1 cellular context compared by ENCODE assay signal in the genomic region with DNA sequence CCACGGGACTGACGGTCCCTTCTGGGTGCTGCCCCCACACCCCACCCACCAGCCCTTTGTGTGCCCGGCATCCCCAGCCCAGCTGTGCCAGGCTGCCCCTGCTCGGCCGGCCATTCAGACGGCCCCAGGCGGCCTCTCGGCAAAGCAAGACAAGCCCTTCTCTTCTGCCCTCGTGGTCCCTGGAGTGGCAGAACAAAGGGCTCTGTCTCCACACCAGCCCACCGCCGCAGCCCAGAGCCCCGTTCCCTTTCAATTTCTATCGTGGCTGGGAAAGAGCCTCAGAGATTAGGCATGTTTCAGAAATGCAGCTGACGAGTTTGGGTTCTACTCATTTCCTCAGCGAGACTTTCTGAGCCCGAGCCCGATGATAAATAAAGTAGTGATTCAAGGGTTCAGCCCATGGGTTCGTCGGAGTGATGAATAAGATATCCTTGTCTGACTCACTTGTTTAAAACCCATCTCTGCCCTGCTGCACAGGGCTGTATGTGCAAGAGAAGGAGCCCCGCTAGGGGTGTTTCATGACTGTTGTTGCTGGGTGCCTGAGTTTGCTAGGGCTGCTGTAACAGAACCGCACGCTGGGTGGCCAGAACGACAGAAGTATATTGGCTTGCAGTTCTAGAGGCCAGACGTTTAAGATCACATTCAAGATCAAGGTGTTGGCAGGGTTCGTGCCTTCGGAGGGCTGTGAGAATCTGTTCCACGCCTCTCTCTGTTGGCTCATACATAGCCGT.
TF ChIP-seq lines count a peak whose summit lies in the region.

No MANE protein-coding gene starts in this region.

TF ChIP-seq in HepG2, 621 proteins besides CTCF, POLR2A, EP300 and RAD21 (continued from another document and continues in another):
- TF ChIP-seq, protein P1, sequence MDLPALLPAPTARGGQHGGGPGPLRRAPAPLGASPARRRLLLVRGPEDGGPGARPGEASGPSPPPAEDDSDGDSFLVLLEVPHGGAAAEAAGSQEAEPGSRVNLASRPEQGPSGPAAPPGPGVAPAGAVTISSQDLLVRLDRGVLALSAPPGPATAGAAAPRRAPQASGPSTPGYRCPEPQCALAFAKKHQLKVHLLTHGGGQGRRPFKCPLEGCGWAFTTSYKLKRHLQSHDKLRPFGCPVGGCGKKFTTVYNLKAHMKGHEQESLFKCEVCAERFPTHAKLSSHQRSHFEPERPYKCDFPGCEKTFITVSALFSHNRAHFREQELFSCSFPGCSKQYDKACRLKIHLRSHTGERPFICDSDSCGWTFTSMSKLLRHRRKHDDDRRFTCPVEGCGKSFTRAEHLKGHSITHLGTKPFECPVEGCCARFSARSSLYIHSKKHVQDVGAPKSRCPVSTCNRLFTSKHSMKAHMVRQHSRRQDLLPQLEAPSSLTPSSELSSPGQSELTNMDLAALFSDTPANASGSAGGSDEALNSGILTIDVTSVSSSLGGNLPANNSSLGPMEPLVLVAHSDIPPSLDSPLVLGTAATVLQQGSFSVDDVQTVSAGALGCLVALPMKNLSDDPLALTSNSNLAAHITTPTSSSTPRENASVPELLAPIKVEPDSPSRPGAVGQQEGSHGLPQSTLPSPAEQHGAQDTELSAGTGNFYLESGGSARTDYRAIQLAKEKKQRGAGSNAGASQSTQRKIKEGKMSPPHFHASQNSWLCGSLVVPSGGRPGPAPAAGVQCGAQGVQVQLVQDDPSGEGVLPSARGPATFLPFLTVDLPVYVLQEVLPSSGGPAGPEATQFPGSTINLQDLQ (CRISPR knock-in tag; IDR thresholded peaks at IDR 0.05) = 0 out of 2 replicates have a peak, but pooled peaks have one; percentile 47
- TF ChIP-seq ATF3 (CRISPR knock-in tag; IDR thresholded peaks at IDR 0.05) (no peak), ZNF253 (CRISPR knock-in tag; IDR thresholded peaks at IDR 0.05; ENCODE audit: borderline replicate concordance) (0 out of 2 replicates have a peak, but pooled peaks have one; percentile 43), ZFP36L2 (CRISPR knock-in tag; IDR thresholded peaks at IDR 0.05) (no peak), IKZF1 (IDR thresholded peaks at IDR 0.05) (no peak), ARID5B (CRISPR knock-in tag; IDR thresholded peaks at IDR 0.05) (0 out of 2 replicates have a peak, but pooled peaks have one; percentile 29), ZNF12 (CRISPR knock-in tag; IDR thresholded peaks at IDR 0.05) (peak; percentile 94), BRD4 (CRISPR knock-in tag; IDR thresholded peaks at IDR 0.05) (no peak), SMAD9 (CRISPR knock-in tag; IDR thresholded peaks at IDR 0.05) (no peak), ATF1 (CRISPR knock-in tag; IDR thresholded peaks at IDR 0.05) (no peak), AGO2 (optimal IDR thresholded peaks at IDR 0.05; ENCODE audit: low read depth, low read length) (peak; percentile 31), CEBPG (CRISPR knock-in tag; IDR thresholded peaks at IDR 0.05) (0 out of 2 replicates have a peak, but pooled peaks have one; percentile 5), ATRX (CRISPR knock-in tag; IDR thresholded peaks at IDR 0.05; ENCODE audit: borderline replicate concordance) (no peak), CSRNP2 (CRISPR knock-in tag; conservative IDR thresholded peaks at IDR 0.05; ENCODE audit: low read depth) (no peak), HNRNPK (IDR thresholded peaks at IDR 0.05; ENCODE audit: low read depth, low read length, poor library complexity, severe bottlenecking) (no peak), ZNF83 (CRISPR knock-in tag; IDR thresholded peaks at IDR 0.05; ENCODE audit: borderline replicate concordance) (no peak), EHMT2 (IDR thresholded peaks at IDR 0.05; ENCODE audit: borderline replicate concordance, low read depth, low read length) (no peak), ZNF556 (CRISPR knock-in tag; IDR thresholded peaks at IDR 0.05; ENCODE audit: borderline replicate concordance) (0 out of 2 replicates have a peak, but pooled peaks have one; percentile 35), MIXL1 (CRISPR knock-in tag; IDR thresholded peaks at IDR 0.05) (no peak), IRF2 (CRISPR knock-in tag; IDR thresholded peaks at IDR 0.05) (0 out of 2 replicates have a peak, but pooled peaks have one; percentile 39), ONECUT2 (CRISPR knock-in tag; IDR thresholded peaks at IDR 0.05) (no peak), HNRNPL (IDR thresholded peaks at IDR 0.05; ENCODE audit: low read depth, low read length) (peak; percentile 91), RARA (CRISPR knock-in tag; IDR thresholded peaks at IDR 0.05) (peak; percentile 51; the same call in 1 of the 2 replicates), CHCHD3 (CRISPR knock-in tag; IDR thresholded peaks at IDR 0.05) (no peak), XRCC5 (optimal IDR thresholded peaks at IDR 0.05; ENCODE audit: low read length) (peak; percentile 86), ZNF781 (CRISPR knock-in tag; IDR thresholded peaks at IDR 0.05; ENCODE audit: borderline replicate concordance, not compliant biosample characterization) (no peak), SIN3A (IDR thresholded peaks at IDR 0.05; ENCODE audit: borderline replicate concordance, low read depth, low read length) (peak; percentile 49; the same call in 1 of the 2 replicates), TBL1XR1 (IDR thresholded peaks at IDR 0.05; ENCODE audit: borderline replicate concordance, low read length, partially characterized antibody) (peak; percentile 45), HNF4G (IDR thresholded peaks at IDR 0.05; ENCODE audit: borderline replicate concordance, low read depth, low read length) (no peak), HNF4G (CRISPR knock-in tag; IDR thresholded peaks at IDR 0.05; ENCODE audit: borderline replicate concordance, low read depth) (no peak), ZSCAN22 (CRISPR knock-in tag; IDR thresholded peaks at IDR 0.05) (no peak), ERF (CRISPR knock-in tag; IDR thresholded peaks at IDR 0.05) (0 out of 2 replicates have a peak, but pooled peaks have one; percentile 23), NR2F2 (IDR thresholded peaks at IDR 0.05; ENCODE audit: borderline replicate concordance, low read depth) (no peak), HOXA9 (CRISPR knock-in tag; IDR thresholded peaks at IDR 0.05; ENCODE audit: borderline replicate concordance) (no peak), NR2F6 (IDR thresholded peaks at IDR 0.05) (no peak), NR2F6 (CRISPR knock-in tag; IDR thresholded peaks at IDR 0.05) (peak; percentile 7; the same call in 1 of the 2 replicates), CC2D1A (CRISPR knock-in tag; IDR thresholded peaks at IDR 0.05) (no peak), HCFC1 (IDR thresholded peaks at IDR 0.05; ENCODE audit: low read depth, low read length) (no peak), ZFP1 (CRISPR knock-in tag; IDR thresholded peaks at IDR 0.05) (no peak), YY1 (IDR thresholded peaks at IDR 0.05; ENCODE audit: insufficient read depth, insufficient replicate concordance, low read depth, low read length) (peak; percentile 13), SAP130 (CRISPR knock-in tag; IDR thresholded peaks at IDR 0.05; ENCODE audit: low read depth) (peak; percentile 64), ZNF737 (CRISPR knock-in tag; IDR thresholded peaks at IDR 0.05; ENCODE audit: borderline replicate concordance) (no peak), SNAI1 (CRISPR knock-in tag; IDR thresholded peaks at IDR 0.05; ENCODE audit: borderline replicate concordance) (no peak), ASH2L (IDR thresholded peaks at IDR 0.05; ENCODE audit: insufficient read length, low read depth, low read length) (peak; percentile 52), POLR2G (IDR thresholded peaks at IDR 0.05; ENCODE audit: low read depth, low read length) (0 out of 2 replicates have a peak, but pooled peaks have one; percentile 44), DNMT1 (CRISPR knock-in tag; IDR thresholded peaks at IDR 0.05) (no peak), ZNF740 (CRISPR knock-in tag; IDR thresholded peaks at IDR 0.05) (no peak), HHEX (CRISPR knock-in tag; IDR thresholded peaks at IDR 0.05) (no peak)
- TF ChIP-seq, protein P2, sequence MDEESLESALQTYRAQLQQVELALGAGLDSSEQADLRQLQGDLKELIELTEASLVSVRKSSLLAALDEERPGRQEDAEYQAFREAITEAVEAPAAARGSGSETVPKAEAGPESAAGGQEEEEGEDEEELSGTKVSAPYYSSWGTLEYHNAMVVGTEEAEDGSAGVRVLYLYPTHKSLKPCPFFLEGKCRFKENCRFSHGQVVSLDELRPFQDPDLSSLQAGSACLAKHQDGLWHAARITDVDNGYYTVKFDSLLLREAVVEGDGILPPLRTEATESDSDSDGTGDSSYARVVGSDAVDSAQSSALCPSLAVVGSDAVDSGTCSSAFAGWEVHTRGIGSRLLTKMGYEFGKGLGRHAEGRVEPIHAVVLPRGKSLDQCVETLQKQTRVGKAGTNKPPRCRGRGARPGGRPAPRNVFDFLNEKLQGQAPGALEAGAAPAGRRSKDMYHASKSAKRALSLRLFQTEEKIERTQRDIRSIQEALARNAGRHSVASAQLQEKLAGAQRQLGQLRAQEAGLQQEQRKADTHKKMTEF (CRISPR knock-in tag; IDR thresholded peaks at IDR 0.05) = 0 out of 2 replicates have a peak, but pooled peaks have one; percentile 39
- TF ChIP-seq, protein P3, sequence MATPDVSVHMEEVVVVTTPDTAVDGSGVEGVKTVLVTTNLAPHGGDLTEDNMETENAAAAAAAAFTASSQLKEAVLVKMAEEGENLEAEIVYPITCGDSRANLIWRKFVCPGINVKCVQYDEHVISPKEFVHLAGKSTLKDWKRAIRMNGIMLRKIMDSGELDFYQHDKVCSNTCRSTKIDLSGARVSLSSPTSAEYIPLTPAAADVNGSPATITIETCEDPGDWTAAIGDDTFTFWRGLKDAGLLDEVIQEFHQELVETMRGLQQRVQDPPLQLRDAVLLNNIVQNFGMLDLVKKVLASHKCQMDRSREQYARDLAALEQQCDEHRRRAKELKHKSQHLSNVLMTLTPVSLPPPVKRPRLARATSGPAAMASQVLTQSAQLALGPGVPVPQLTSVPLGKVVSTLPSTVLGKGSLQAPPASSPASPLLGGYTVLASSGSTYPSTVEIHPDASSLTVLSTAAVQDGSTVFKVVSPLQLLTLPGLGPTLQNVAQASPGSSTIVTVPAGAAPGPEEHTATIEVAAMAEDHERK (CRISPR knock-in tag; IDR thresholded peaks at IDR 0.05; ENCODE audit: low read depth) = no peak
- TF ChIP-seq, protein P4, sequence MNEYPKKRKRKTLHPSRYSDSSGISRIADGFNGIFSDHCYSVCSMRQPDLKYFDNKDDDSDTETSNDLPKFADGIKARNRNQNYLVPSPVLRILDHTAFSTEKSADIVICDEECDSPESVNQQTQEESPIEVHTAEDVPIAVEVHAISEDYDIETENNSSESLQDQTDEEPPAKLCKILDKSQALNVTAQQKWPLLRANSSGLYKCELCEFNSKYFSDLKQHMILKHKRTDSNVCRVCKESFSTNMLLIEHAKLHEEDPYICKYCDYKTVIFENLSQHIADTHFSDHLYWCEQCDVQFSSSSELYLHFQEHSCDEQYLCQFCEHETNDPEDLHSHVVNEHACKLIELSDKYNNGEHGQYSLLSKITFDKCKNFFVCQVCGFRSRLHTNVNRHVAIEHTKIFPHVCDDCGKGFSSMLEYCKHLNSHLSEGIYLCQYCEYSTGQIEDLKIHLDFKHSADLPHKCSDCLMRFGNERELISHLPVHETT (CRISPR knock-in tag; conservative IDR thresholded peaks at IDR 0.05) = no peak
